1 cellular context compared by ENCODE assay signal in the genomic region with DNA sequence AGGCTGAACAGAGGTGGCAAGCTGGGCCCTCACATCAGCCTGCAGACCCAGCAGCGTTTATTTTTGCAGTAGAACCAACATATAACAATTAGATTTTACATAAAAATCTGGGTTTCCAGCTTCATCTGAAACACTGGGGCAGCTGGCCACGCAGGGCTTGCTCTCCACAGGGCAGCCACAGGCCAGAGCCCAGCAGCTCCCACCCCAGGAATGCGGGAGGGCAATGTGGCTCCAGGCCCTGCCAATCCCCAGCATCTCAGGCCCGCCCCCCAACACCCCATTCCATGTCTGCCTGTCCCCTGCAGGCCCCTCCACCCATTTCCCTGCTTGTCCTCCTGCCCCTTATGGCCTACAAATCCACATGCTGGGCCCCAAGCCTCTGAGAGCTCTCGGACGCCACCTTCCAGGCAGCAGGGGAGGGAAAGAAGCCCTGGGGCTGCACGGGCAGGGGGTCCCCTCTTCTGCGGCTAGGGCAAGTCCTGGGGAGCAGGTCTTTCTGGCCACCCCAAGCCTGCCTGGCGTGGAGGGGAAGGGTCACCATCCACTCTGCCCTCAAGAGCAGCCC.
TF ChIP-seq lines count a peak whose summit lies in the region.

No MANE protein-coding gene starts in this region.

TF ChIP-seq in WTC11, 78 proteins besides CTCF, POLR2A, EP300 and RAD21:
- TF ChIP-seq, protein P1, sequence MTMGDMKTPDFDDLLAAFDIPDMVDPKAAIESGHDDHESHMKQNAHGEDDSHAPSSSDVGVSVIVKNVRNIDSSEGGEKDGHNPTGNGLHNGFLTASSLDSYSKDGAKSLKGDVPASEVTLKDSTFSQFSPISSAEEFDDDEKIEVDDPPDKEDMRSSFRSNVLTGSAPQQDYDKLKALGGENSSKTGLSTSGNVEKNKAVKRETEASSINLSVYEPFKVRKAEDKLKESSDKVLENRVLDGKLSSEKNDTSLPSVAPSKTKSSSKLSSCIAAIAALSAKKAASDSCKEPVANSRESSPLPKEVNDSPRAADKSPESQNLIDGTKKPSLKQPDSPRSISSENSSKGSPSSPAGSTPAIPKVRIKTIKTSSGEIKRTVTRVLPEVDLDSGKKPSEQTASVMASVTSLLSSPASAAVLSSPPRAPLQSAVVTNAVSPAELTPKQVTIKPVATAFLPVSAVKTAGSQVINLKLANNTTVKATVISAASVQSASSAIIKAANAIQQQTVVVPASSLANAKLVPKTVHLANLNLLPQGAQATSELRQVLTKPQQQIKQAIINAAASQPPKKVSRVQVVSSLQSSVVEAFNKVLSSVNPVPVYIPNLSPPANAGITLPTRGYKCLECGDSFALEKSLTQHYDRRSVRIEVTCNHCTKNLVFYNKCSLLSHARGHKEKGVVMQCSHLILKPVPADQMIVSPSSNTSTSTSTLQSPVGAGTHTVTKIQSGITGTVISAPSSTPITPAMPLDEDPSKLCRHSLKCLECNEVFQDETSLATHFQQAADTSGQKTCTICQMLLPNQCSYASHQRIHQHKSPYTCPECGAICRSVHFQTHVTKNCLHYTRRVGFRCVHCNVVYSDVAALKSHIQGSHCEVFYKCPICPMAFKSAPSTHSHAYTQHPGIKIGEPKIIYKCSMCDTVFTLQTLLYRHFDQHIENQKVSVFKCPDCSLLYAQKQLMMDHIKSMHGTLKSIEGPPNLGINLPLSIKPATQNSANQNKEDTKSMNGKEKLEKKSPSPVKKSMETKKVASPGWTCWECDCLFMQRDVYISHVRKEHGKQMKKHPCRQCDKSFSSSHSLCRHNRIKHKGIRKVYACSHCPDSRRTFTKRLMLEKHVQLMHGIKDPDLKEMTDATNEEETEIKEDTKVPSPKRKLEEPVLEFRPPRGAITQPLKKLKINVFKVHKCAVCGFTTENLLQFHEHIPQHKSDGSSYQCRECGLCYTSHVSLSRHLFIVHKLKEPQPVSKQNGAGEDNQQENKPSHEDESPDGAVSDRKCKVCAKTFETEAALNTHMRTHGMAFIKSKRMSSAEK (CRISPR knock-in tag; IDR thresholded peaks at IDR 0.05; ENCODE audit: borderline replicate concordance), result no peak
- TF ChIP-seq RORB (CRISPR knock-in tag; IDR thresholded peaks at IDR 0.05) (no peak), RELA (CRISPR knock-in tag; IDR thresholded peaks at IDR 0.05; ENCODE audit: borderline replicate concordance) (no peak), NR3C1 (CRISPR knock-in tag; conservative IDR thresholded peaks at IDR 0.05; ENCODE audit: low read depth) (no peak), ERG (CRISPR knock-in tag; IDR thresholded peaks at IDR 0.05) (no peak), ZNF138 (CRISPR knock-in tag; conservative IDR thresholded peaks at IDR 0.05) (no peak), USF1 (CRISPR knock-in tag; IDR thresholded peaks at IDR 0.05) (no peak)
- TF ChIP-seq, protein P2, sequence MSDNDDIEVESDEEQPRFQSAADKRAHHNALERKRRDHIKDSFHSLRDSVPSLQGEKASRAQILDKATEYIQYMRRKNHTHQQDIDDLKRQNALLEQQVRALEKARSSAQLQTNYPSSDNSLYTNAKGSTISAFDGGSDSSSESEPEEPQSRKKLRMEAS (CRISPR knock-in tag; IDR thresholded peaks at IDR 0.05), result no peak
- TF ChIP-seq, protein P3, sequence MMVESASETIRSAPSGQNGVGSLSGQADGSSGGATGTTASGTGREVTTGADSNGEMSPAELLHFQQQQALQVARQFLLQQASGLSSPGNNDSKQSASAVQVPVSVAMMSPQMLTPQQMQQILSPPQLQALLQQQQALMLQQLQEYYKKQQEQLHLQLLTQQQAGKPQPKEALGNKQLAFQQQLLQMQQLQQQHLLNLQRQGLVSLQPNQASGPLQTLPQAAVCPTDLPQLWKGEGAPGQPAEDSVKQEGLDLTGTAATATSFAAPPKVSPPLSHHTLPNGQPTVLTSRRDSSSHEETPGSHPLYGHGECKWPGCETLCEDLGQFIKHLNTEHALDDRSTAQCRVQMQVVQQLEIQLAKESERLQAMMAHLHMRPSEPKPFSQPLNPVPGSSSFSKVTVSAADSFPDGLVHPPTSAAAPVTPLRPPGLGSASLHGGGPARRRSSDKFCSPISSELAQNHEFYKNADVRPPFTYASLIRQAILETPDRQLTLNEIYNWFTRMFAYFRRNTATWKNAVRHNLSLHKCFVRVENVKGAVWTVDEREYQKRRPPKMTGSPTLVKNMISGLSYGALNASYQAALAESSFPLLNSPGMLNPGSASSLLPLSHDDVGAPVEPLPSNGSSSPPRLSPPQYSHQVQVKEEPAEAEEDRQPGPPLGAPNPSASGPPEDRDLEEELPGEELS (CRISPR knock-in tag; IDR thresholded peaks at IDR 0.05), result no peak
